ENCODE assay signal across 26 cellular contexts in genomic region chr7:40490603-40490924, GRCh38.
"Had no signal": no experiment of that assay in that cellular context is flagged by ENCODE, and none has a peak within 500 bp of the region (broad histone marks: within the 10 kb centered on the region; RNA-seq: fewer than 3 reads in every experiment).

No MANE protein-coding gene starts in this region.

- H3K36me3 ChIP-seq: Peyer's patch, SJSA1 had no signal

- H3K4me1 Mint-ChIP-seq: activated CD4-positive, alpha-beta T cell treated with anti-CD3 and anti-CD28 coated beads, Interleukin-2, amount 10 ng/mL, durations not matched to agents 7 days and 5 days; activated naive CD8-positive, alpha-beta T cell treated with anti-CD3 and anti-CD28 coated beads, Interleukin-2, amount 50 U/mL, for 24 hours; T-cell had no signal

- H3K9ac ChIP-seq: KMS-11 had no signal

- H3K27ac Mint-ChIP-seq: activated CD4-positive, alpha-beta memory T cell treated with anti-CD3 and anti-CD28 coated beads for 36 hours; activated CD4-positive, alpha-beta T cell treated with anti-CD3 and anti-CD28 coated beads, Interleukin-2, amount 10 ng/mL, durations not matched to agents 7 days and 5 days; activated naive CD4-positive, alpha-beta T cell treated with anti-CD3 and anti-CD28 coated beads, Interleukin-2, amount 50 U/mL, for 72 hours; activated naive CD8-positive, alpha-beta T cell treated with anti-CD3 and anti-CD28 coated beads, Interleukin-2, amount 50 U/mL, for 24 hours; T-cell had no signal

- ATAC-seq: activated naive CD4-positive, alpha-beta T cell treated with anti-CD3 and anti-CD28 coated beads, Interleukin-2, amount 50 U/mL, for 72 hours; activated naive CD8-positive, alpha-beta T cell treated with anti-CD3 and anti-CD28 coated beads, Interleukin-2, amount 50 U/mL, for 24 hours; activated T-cell treated with anti-CD3 and anti-CD28 coated beads, Interleukin-2, amount 50 U/mL, for 4 hours; T-cell had no signal

- H3K4me3 Mint-ChIP-seq: activated CD4-positive, alpha-beta memory T cell treated with anti-CD3 and anti-CD28 coated beads for 36 hours; activated CD4-positive, alpha-beta T cell treated with anti-CD3 and anti-CD28 coated beads, Interleukin-2, amount 10 ng/mL, durations not matched to agents 7 days and 5 days; activated naive CD8-positive, alpha-beta T cell treated with anti-CD3 and anti-CD28 coated beads, Interleukin-2, amount 50 U/mL, for 24 hours; activated T-cell treated with anti-CD3 and anti-CD28 coated beads, Interleukin-2, amount 50 U/mL, for 4 hours; T-cell had no signal

- H3K27me3 Mint-ChIP-seq: activated CD4-positive, alpha-beta memory T cell treated with anti-CD3 and anti-CD28 coated beads for 36 hours; T-cell had no signal

- H3K9me3 ChIP-seq: Peyer's patch, SJSA1 had no signal

- H3K27me3 ChIP-seq: Peyer's patch, SJSA1 had no signal

- H3K4me3 ChIP-seq: Peyer's patch, SJSA1 had no signal

- H3K4me2 ChIP-seq: KMS-11 had no signal

- H3K4me1 ChIP-seq: Peyer's patch, SJSA1 had no signal

- DNase-seq: activated CD4-positive, alpha-beta memory T cell treated with anti-CD3 and anti-CD28 coated beads for 36 hours; activated CD4-positive, alpha-beta T cell treated with anti-CD3 and anti-CD28 coated beads, Interleukin-2, amount 10 ng/mL, durations not matched to agents 7 days and 5 days; activated CD4-positive, CD25-positive, alpha-beta regulatory T cell; activated CD8-positive, alpha-beta memory T cell treated with anti-CD3 and anti-CD28 coated beads for 24 hours; activated effector memory CD4-positive, alpha-beta T cell treated with anti-CD3 and anti-CD28 coated beads, Interleukin-2, amount 50 U/mL, for 16 hours; activated naive CD4-positive, alpha-beta T cell treated with Interleukin-2 at 50 U/mL for 16 hours; activated naive CD8-positive, alpha-beta T cell treated with anti-CD3 and anti-CD28 coated beads, Interleukin-2, amount 50 U/mL, for 24 hours; activated T-cell treated with anti-CD3 and anti-CD28 coated beads, Interleukin-2, amount 50 U/mL, for 4 hours; NCI-H1092; NCI-H1417; NCI-H2029; NCI-H2107; NCI-H2171 treated with DMSO at 0.1 percent for 48 hours; NCI-H226; NCI-H526; NCI-H774; Peyer's patch; Right ventricle myocardium superior; T-cell; T-helper 2 cell; T1000 had no signal

- H3K9me3 Mint-ChIP-seq: activated CD4-positive, alpha-beta T cell treated with anti-CD3 and anti-CD28 coated beads, Interleukin-2, amount 10 ng/mL, durations not matched to agents 7 days and 5 days; activated naive CD4-positive, alpha-beta T cell treated with anti-CD3 and anti-CD28 coated beads, Interleukin-2, amount 50 U/mL, for 72 hours had no signal

- H3K36me3 Mint-ChIP-seq: activated CD4-positive, alpha-beta memory T cell treated with anti-CD3 and anti-CD28 coated beads for 36 hours; T-cell had no signal

- H3K27ac ChIP-seq: KMS-11, Peyer's patch, RWPE1, SJSA1, VCaP had no signal
